Comparison of ENCODE assay signal across 36 cellular contexts in genomic region chrX:119919835-119920585, GRCh38. TPM values are rescaled to one million over a fixed set of nuclear protein-coding genes. Genes with fewer than 3 reads are reported as not detected.
"Had no signal": no experiment of that assay in that cellular context is flagged by ENCODE, and none has a peak within 500 bp of the region (broad histone marks: within the 10 kb centered on the region; RNA-seq: fewer than 3 reads in every experiment).

No MANE protein-coding gene starts in this region.

- H3K4me1 ChIP-seq: left lung, neural progenitor cell, sigmoid colon, spleen, suprapubic skin, tibial artery, upper lobe of right lung had no signal

- H3K9ac ChIP-seq: neural progenitor cell had no signal

- ATAC-seq: left colon; left lung; natural killer cell; right cardiac atrium; stimulated activated effector memory CD8-positive, alpha-beta T cell treated with anti-CD3 and anti-CD28 coated beads, Interleukin-12 subunit alpha, Interleukin-12 subunit beta, amount 100 ng/mL, for 72 hours; upper lobe of right lung had no signal

- FAIRE-seq: islet of Langerhans, kidney, small intestine, urothelium cell line had no signal

- H3K36me3 Mint-ChIP-seq: natural killer cell had no signal

- H3K27me3 ChIP-seq: left lung, neural progenitor cell, neutrophil, ovary, sigmoid colon, spleen, suprapubic skin, tibial artery, upper lobe of right lung had no signal

- DNase-seq: hypothalamus; immature natural killer cell; kidney; left colon; left lung; mesendoderm; naive B cell; natural killer cell; nephron progenitor cell; occipital lobe; ovary; retina; right cardiac atrium; sigmoid colon; small intestine; spleen; stimulated activated CD4-positive, alpha-beta T cell treated with anti-CD3 and anti-CD28 coated beads, Interleukin-4, amount 100 ng/mL, for 24 hours; stimulated activated naive CD4-positive, alpha-beta T cell; tibial artery; trophoblast cell; upper lobe of right lung had no signal

- H2AFZ ChIP-seq: neural progenitor cell had no signal

- H3K36me3 ChIP-seq: neural progenitor cell, ovary, suprapubic skin, thoracic aorta had no signal

- H3K9me3 ChIP-seq: left lung, neutrophil, ovary, sigmoid colon, spleen, suprapubic skin, thoracic aorta, tibial artery, upper lobe of right lung had no signal

- H3K4me3 ChIP-seq: left lung, lung, neural progenitor cell, ovary, sigmoid colon, spleen, suprapubic skin, thoracic aorta, tibial artery, upper lobe of right lung had no signal

- H3K27me3 Mint-ChIP-seq: naive B cell; progenitor cell of endocrine pancreas; stimulated activated naive CD8-positive, alpha-beta T cell treated with anti-CD3 and anti-CD28 coated beads, Interleukin-15, Interleukin-2, amounts not matched to agents 100 ng/mL and 50 ng/mL, for 24 hours had no signal

- H3K4me3 Mint-ChIP-seq: immature natural killer cell; mesothelial cell of epicardium; naive B cell; natural killer cell; nephron progenitor cell; neural progenitor cell; stimulated activated effector memory CD8-positive, alpha-beta T cell treated with anti-CD3 and anti-CD28 coated beads, Interleukin-12 subunit alpha, Interleukin-12 subunit beta, amount 100 ng/mL, for 72 hours; stimulated activated naive CD8-positive, alpha-beta T cell treated with anti-CD3 and anti-CD28 coated beads, Interleukin-15, Interleukin-2, amounts not matched to agents 100 ng/mL and 50 ng/mL, for 24 hours had no signal

- H3K4me2 ChIP-seq: neural progenitor cell had no signal

- H3K9me3 Mint-ChIP-seq: immature natural killer cell; natural killer cell; stimulated activated effector memory CD8-positive, alpha-beta T cell treated with anti-CD3 and anti-CD28 coated beads, Interleukin-12 subunit alpha, Interleukin-12 subunit beta, amount 100 ng/mL, for 72 hours; stimulated activated naive CD8-positive, alpha-beta T cell treated with anti-CD3 and anti-CD28 coated beads, Interleukin-15, Interleukin-2, amounts not matched to agents 100 ng/mL and 50 ng/mL, for 24 hours had no signal

- H3K4me1 Mint-ChIP-seq: immature natural killer cell; mesothelial cell of epicardium; naive B cell; natural killer cell; nephron progenitor cell; neural progenitor cell; stimulated activated effector memory CD8-positive, alpha-beta T cell treated with anti-CD3 and anti-CD28 coated beads, Interleukin-12 subunit alpha, Interleukin-12 subunit beta, amount 100 ng/mL, for 72 hours had no signal

- H3K27ac ChIP-seq: left lung, neural progenitor cell, neutrophil, ovary, sigmoid colon, spleen, suprapubic skin, thoracic aorta, tibial artery, upper lobe of right lung had no signal

- H3K27ac Mint-ChIP-seq: immature natural killer cell; mesothelial cell of epicardium; naive B cell; natural killer cell; nephron progenitor cell; neural progenitor cell; progenitor cell of endocrine pancreas; stimulated activated effector memory CD8-positive, alpha-beta T cell treated with anti-CD3 and anti-CD28 coated beads, Interleukin-12 subunit alpha, Interleukin-12 subunit beta, amount 100 ng/mL, for 72 hours; stimulated activated naive CD8-positive, alpha-beta T cell treated with anti-CD3 and anti-CD28 coated beads, Interleukin-15, Interleukin-2, amounts not matched to agents 100 ng/mL and 50 ng/mL, for 24 hours had no signal

RNA-seq across cellular contexts. Expression of gene AKAP14, which starts 24.3 kb away (rescaled TPM):
- total RNA-seq: kidney, left colon, lower leg skin, mesothelial cell of epicardium, mononuclear cell, natural killer cell, progenitor cell of endocrine pancreas, pulmonary artery endothelial cell, right cardiac atrium, sigmoid colon, spleen, subcutaneous adipose tissue, suprapubic skin, thoracic aorta, upper lobe of right lung had no signal
- polyA plus RNA-seq: immature natural killer cell, right cardiac atrium, sigmoid colon, spleen had no signal
